ENCODE assay signal across 23 cellular contexts in the genomic region with DNA sequence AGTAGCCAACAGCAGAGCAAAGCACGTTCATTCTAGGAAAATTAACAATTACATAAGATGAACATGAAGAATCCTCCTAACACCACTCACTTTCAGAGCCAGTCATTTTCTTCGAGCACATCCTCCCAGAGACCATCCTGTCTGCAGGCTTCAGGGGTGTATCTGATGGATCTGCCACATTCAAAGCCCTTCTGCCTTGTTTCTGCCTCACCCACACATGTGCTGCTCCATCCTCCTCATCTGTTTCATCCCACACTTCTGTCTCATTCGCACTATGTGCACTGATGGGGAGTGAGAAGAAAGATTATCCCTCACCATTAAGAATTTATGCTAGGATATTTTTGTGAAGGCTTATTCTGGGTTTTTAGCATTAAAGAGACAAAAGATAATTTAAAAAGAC.
"Had no signal": no experiment of that assay in that cellular context is flagged by ENCODE, and none has a peak within 500 bp of the region (broad histone marks: within the 10 kb centered on the region; RNA-seq: fewer than 3 reads in every experiment).

No MANE protein-coding gene starts in this region.

- ATAC-seq: naive thymus-derived CD4-positive, alpha-beta T cell; natural killer cell; pancreas; right cardiac atrium; right lobe of liver; stimulated activated naive B cell treated with anti-CD40 and anti-IgM and Interleukin-4, amounts not matched to agents 10 μg/mL and 1 μg/mL and 100 μg/mL, for 72 hours had no signal

- H3K27ac ChIP-seq: neutrophil, pancreas, prostate gland, right lobe of liver, sigmoid colon, stomach, suprapubic skin, thoracic aorta, thyroid gland, tibial nerve, upper lobe of left lung, vagina had no signal

- DNase-seq: naive thymus-derived CD4-positive, alpha-beta T cell; natural killer cell; pancreas; right cardiac atrium; right lobe of liver; sigmoid colon; small intestine; stimulated activated CD4-positive, alpha-beta T cell treated with anti-CD3 and anti-CD28 coated beads, Interleukin-15, amount 100 ng/mL, for 24 hours; stimulated activated CD4-positive, alpha-beta T cell treated with anti-CD3 and anti-CD28 coated beads, Interleukin-2, amount 100 ng/mL, for 24 hours; stimulated activated CD4-positive, alpha-beta T cell treated with anti-CD3 and anti-CD28 coated beads, Interleukin-2, amount 100 ng/mL, for 48 hours; stimulated activated CD4-positive, alpha-beta T cell treated with anti-CD3 and anti-CD28 coated beads, Interleukin-4, amount 100 ng/mL, for 24 hours; stimulated activated naive B cell treated with anti-CD40 and anti-IgM and Interleukin-4, amounts not matched to agents 10 μg/mL and 1 μg/mL and 100 μg/mL, for 72 hours; stimulated activated naive CD4-positive, alpha-beta T cell treated with Interleukin-2 at 50 U/mL for 16 hours; stomach; thyroid gland; trophoblast cell; upper lobe of left lung had no signal
